25 cellular contexts compared by ENCODE assay signal in the genomic region with DNA sequence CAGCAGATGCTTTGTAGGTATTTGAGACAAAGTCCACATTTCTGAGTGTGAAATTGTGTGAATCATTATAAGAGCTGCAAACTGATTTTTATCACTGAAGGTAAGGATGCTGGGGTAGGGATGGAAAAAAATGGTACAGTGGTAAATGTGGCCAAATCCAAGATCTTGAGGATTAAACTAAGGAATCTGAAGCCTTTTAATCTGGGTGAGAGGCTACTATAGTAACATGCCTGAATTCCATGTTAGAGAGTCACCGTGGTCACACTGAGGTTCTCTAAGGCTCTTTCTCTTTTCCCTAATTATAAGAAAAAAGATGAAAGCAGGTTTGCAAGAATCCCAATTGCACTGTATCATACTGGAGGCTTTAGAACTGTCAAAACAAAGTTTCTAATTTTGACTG. TPM values are rescaled to one million over a fixed set of nuclear protein-coding genes. Genes with fewer than 3 reads are reported as not detected.
DNase-seq lines count a peak whose midpoint lies in the region; ATAC-seq, FAIRE-seq and TF ChIP-seq lines count a peak whose summit lies in the region.
"Had no signal": no experiment of that assay in that cellular context is flagged by ENCODE, and none has a peak within 500 bp of the region (broad histone marks: within the 10 kb centered on the region; RNA-seq: fewer than 3 reads in every experiment).

No MANE protein-coding gene starts in this region.

- WGBS in esophagus squamous epithelium, 2 donors, result 37 to 57% methylated on average over 1 of the region's 1 CpG

- H2AFZ ChIP-seq in astrocyte (ENCODE audit: low read depth, low read length) (no peak overlapping the region), PC-3 (ENCODE audit: low read length) (no peak overlapping the region)

- H3K4me2 ChIP-seq in astrocyte (ENCODE audit: low read length), result no peak overlapping the region
- H3K4me2 ChIP-seq in PC-3 (ENCODE audit: low read length), result no peak overlapping the region
- H3K4me2 ChIP-seq: BLaER1 had no signal

- POLR2A ChIA-PET in PC-3 (lab: Charles Lee; ENCODE audit: unreplicated experiment), result no interaction called here

- peaks cover 15% of the 10 kb centered on the region for H3K4me1 Mint-ChIP-seq in astrocyte (ENCODE audit: low read depth, unreplicated experiment)
- H3K4me1 Mint-ChIP-seq: CD4-positive, CD25-positive, alpha-beta regulatory T cell had no signal

- TF ChIP-seq CTCF in astrocyte (IDR thresholded peaks at IDR 0.05; ENCODE audit: insufficient read depth, low read depth, low read length) (no peak), retinal pigment epithelial cell (conservative IDR thresholded peaks at IDR 0.05; ENCODE audit: low read depth, low read length) (no peak), esophagus squamous epithelium (IDR thresholded peaks at IDR 0.05) (no peak), PC-3 (conservative IDR thresholded peaks at IDR 0.05; ENCODE audit: low read depth, low read length) (no peak)

- H3K4me1 ChIP-seq in astrocyte (ENCODE audit: insufficient read depth, low read length) (no peaks in the 10 kb centered on the region), esophagus squamous epithelium (peaks cover 0 to 4% (median 0%) of the 10 kb centered on the region in 3 donors), PC-3 (ENCODE audit: insufficient read depth, low read length) (no peaks in the 10 kb centered on the region)
- H3K4me1 ChIP-seq: BLaER1 had no signal

- H4K20me1 ChIP-seq in astrocyte (ENCODE audit: insufficient read depth, low read length) (no peaks in the 10 kb centered on the region), PC-3 (ENCODE audit: low read length) (no peaks in the 10 kb centered on the region)
- H4K20me1 ChIP-seq: BLaER1 had no signal

- H3K27me3 ChIP-seq in astrocyte (ENCODE audit: insufficient read depth, low read length) (peaks cover 2% of the 10 kb centered on the region), esophagus squamous epithelium (no peaks in the 10 kb centered on the region), PC-3 (ENCODE audit: low read length) (peaks cover 89% of the 10 kb centered on the region)
- H3K27me3 ChIP-seq: BLaER1, MG63 had no signal

- H3K27ac ChIP-seq in astrocyte (ENCODE audit: low read depth, low read length), result no peak overlapping the region
- no peak overlapping the region for H3K27ac ChIP-seq in esophagus squamous epithelium
- H3K27ac ChIP-seq in PC-3 (ENCODE audit: low read length), result no peak overlapping the region
- H3K27ac ChIP-seq: 22Rv1, BLaER1 had no signal

- H3K9me3 ChIP-seq in astrocyte (ENCODE audit: insufficient read depth, low read depth, low read length), result no peaks in the 10 kb centered on the region
- no peaks in the 10 kb centered on the region for H3K9me3 ChIP-seq in esophagus squamous epithelium
- H3K9me3 ChIP-seq in PC-3 (ENCODE audit: low read length), result no peaks in the 10 kb centered on the region
- H3K9me3 ChIP-seq: BLaER1, MG63 had no signal

- no peaks in the 10 kb centered on the region for H3K36me3 ChIP-seq in astrocyte (ENCODE audit: insufficient read depth, low read length)
- H3K36me3 ChIP-seq in esophagus squamous epithelium, result no peaks in the 10 kb centered on the region
- H3K36me3 ChIP-seq in PC-3 (ENCODE audit: low read depth, low read length), result no peaks in the 10 kb centered on the region
- H3K36me3 ChIP-seq: BLaER1, MG63 had no signal

- DNase-seq in AG08395 (ENCODE audit: low spot score), result peak; percentile 61
- peak; percentile 35 for DNase-seq in HCEC 1CT
- no peak for DNase-seq in astrocyte (ENCODE audit: low read depth)
- DNase-seq in retinal pigment epithelial cell (ENCODE audit: low read depth), result peak; percentile 19
- no peak for DNase-seq in esophagus squamous epithelium (lab: John Stamatoyannopoulos, UW)
- no peak for DNase-seq in KG1 (lab: John Stamatoyannopoulos, UW)
- DNase-seq in glomerular visceral epithelial cell (ENCODE audit: extremely low spot score), result no peak
- no peak for DNase-seq in PC-3
- DNase-seq: CD4-positive, CD25-positive, alpha-beta regulatory T cell; GOT3; KBM-7; MG63; NCI-H1105 treated with DMSO at 0.1 percent for 48 hours; NCI-H146; NCI-H1930; NCI-H2107; NCI-H446 treated with DMSO at 0.1 percent for 48 hours; NCI-H526; NCI-H82; NK-92 treated with Interleukin-12 subunit alpha and Interleukin-12 subunit beta, amount 100 ng/mL, for 24 hours; Right ventricle myocardium superior; RPMI8226 had no signal

- H3K9me2 ChIP-seq in PC-3 (replicated peaks; ENCODE audit: low read length), result no peaks in the 10 kb centered on the region

- H3K4me3 ChIP-seq in astrocyte (ENCODE audit: insufficient read depth, low read depth, low read length) (no peak overlapping the region), retinal pigment epithelial cell (ENCODE audit: low read length) (no peak overlapping the region), esophagus squamous epithelium (no peak overlapping the region), PC-3 (ENCODE audit: low read length) (no peak overlapping the region)
- H3K4me3 ChIP-seq: BLaER1, MG63 had no signal

- no peak overlapping the region for H3K4me3 Mint-ChIP-seq in astrocyte (ENCODE audit: unreplicated experiment)
- H3K4me3 Mint-ChIP-seq: CD4-positive, CD25-positive, alpha-beta regulatory T cell had no signal

- no peaks in the 10 kb centered on the region for H3K9me3 Mint-ChIP-seq in astrocyte (ENCODE audit: unreplicated experiment)
- H3K9me3 Mint-ChIP-seq: CD4-positive, CD25-positive, alpha-beta regulatory T cell had no signal

- no TSS peak for BruUV-seq in PC-3 (replicated peaks; lab: Mats Ljungman, UMichigan)

- no peak overlapping the region for H3K27ac Mint-ChIP-seq in astrocyte (ENCODE audit: unreplicated experiment)
- H3K27ac Mint-ChIP-seq: CD4-positive, CD25-positive, alpha-beta regulatory T cell had no signal

- H3K27me3 Mint-ChIP-seq in astrocyte (ENCODE audit: low read depth, unreplicated experiment), result no peaks in the 10 kb centered on the region

- CTCF ChIA-PET in PC-3 (lab: Charles Lee), result no interaction called here

- peak; percentile 47 for FAIRE-seq in astrocyte (lab: Jason Lieb, UNC)

- H3K9ac ChIP-seq in astrocyte (ENCODE audit: low read length) (no peak overlapping the region), PC-3 (ENCODE audit: low read length) (no peak overlapping the region)
- H3K9ac ChIP-seq: BLaER1 had no signal

- ATAC-seq in PC-3, result no peak
- ATAC-seq: HCT116 had no signal

- H3F3A ChIP-seq in PC-3 (ENCODE audit: low read length, unreplicated experiment), result no peaks in the 10 kb centered on the region

- TF ChIP-seq POLR2A in esophagus squamous epithelium (IDR thresholded peaks at IDR 0.05), result no peak

- no peaks in the 10 kb centered on the region for H3K79me2 ChIP-seq in astrocyte (ENCODE audit: insufficient read depth, low read length)
- no peaks in the 10 kb centered on the region for H3K79me2 ChIP-seq in PC-3 (ENCODE audit: low read length)

- H3K36me3 Mint-ChIP-seq in astrocyte (ENCODE audit: low read depth, unreplicated experiment), result no peaks in the 10 kb centered on the region
- H3K36me3 Mint-ChIP-seq: CD4-positive, CD25-positive, alpha-beta regulatory T cell had no signal

- intact Hi-C loops in esophagus squamous epithelium (cut with DNase I) (no loop called here), PC-3 (cut with micrococcal nuclease) (no loop called here)

RNA-seq across cellular contexts. Expression of a gene that starts 17.6 kb away (rescaled TPM):
- total RNA-seq in astrocyte (0.64 and 1.1 TPM in 2 replicates), esophagus squamous epithelium (10 to 100 TPM in 1 of 4 donors, under 1 TPM in 3; 0.31 to 10.3 (median 0.57) TPM), PC-3 (2014; rRNA removed) (0.11 and 0.40 TPM in 2 replicates)

RNA-seq across cellular contexts. Expression of a gene that starts 50.8 kb away (rescaled TPM):
- total RNA-seq in astrocyte (97.0 and 102 TPM in 2 replicates), esophagus squamous epithelium (10 to 100 TPM; 17.4 to 67.7 (median 36.8) TPM), PC-3 (2014; rRNA removed) (38.7 and 45.5 TPM in 2 replicates)

Comparison
In these comparisons a context has a peak if more than half of its experiments do, and no peak if none do; other contexts are left out.
1. DNase-seq: peak in AG08395 (single experiment), HCEC 1CT (single experiment) and retinal pigment epithelial cell (single experiment); none in astrocyte (single experiment), esophagus squamous epithelium (single experiment), KG1 (single experiment), glomerular visceral epithelial cell (single experiment) and PC-3 (single experiment).